25 cellular contexts compared by ENCODE assay signal in genomic region chr15:80599359-80599758, GRCh38.
DNase-seq lines count a peak whose midpoint lies in the region; ATAC-seq and TF ChIP-seq lines count a peak whose summit lies in the region.
"Had no signal": no experiment of that assay in that cellular context is flagged by ENCODE, and none has a peak within 500 bp of the region (broad histone marks: within the 10 kb centered on the region; RNA-seq: fewer than 3 reads in every experiment).

No MANE protein-coding gene starts in this region.

- TF ChIP-seq CTCF in Calu3 (IDR thresholded peaks at IDR 0.05; ENCODE audit: unreplicated experiment) (no peak), dorsolateral prefrontal cortex (IDR thresholded peaks at IDR 0.05 in 54 of 56, conservative IDR thresholded peaks at IDR 0.05 in 2 of 56; ENCODE audit: low read depth in 1 of 56, partially characterized antibody in 56 of 56) (no peak)

- BruUV-seq in Calu3 (replicated peaks; lab: Mats Ljungman, UMichigan): no TSS peak

- CTCF ChIA-PET in Calu3 (lab: Charles Lee): no interaction called here

- H3K27me3 Mint-ChIP-seq in Calu3 (ENCODE audit: unreplicated experiment): no peaks in the 10 kb centered on the region

- H3K27me3 ChIP-seq in dorsolateral prefrontal cortex: no peaks in the 10 kb centered on the region
- H3K27me3 ChIP-seq: BLaER1 treated with 17β-estradiol and CSF1 and Interleukin-3, amounts not matched to agents 10 nM and 100 nM; esophagus muscularis mucosa had no signal

- peaks cover 7% of the 10 kb centered on the region for H3K9me3 Mint-ChIP-seq in Calu3 (ENCODE audit: low read depth, unreplicated experiment)
- H3K9me3 Mint-ChIP-seq: dendritic cell treated with granulocyte-macrophage colony-stimulating factor and Interleukin-4, amounts not matched to agents 40 ng/mL and 50 ng/mL, for 4 days; GM23338; T-helper 1 cell treated with Interleukin-12 subunit alpha and Interleukin-12 subunit beta and Interleukin-4 antibody, amounts not matched to agents 30 μg/mL and 1 μg/mL, for 36 hours had no signal

- intact Hi-C loops in Calu3 (cut with micrococcal nuclease; ENCODE audit: unreplicated experiment): loop anchor here (5.0 kb wide), 1 partner anchor 78 kb away; no protein-coding TSS in a partner anchor
- intact Hi-C loops in dorsolateral prefrontal cortex (cut with DNase I): no loop called here

- peaks cover 10% of the 10 kb centered on the region for H3K36me3 Mint-ChIP-seq in Calu3 (ENCODE audit: insufficient read depth, unreplicated experiment)
- H3K36me3 Mint-ChIP-seq: naive thymus-derived CD8-positive, alpha-beta T cell had no signal

- no peak overlapping the region for H3K4me3 ChIP-seq in dorsolateral prefrontal cortex
- H3K4me3 ChIP-seq: BLaER1 treated with 17β-estradiol and CSF1 and Interleukin-3, amounts not matched to agents 10 nM and 100 nM; esophagus muscularis mucosa; GM23338; skin epidermis; suprapubic skin had no signal

- no peak overlapping the region for H3K4me3 Mint-ChIP-seq in Calu3 (ENCODE audit: low read depth, unreplicated experiment)
- H3K4me3 Mint-ChIP-seq: dendritic cell treated with granulocyte-macrophage colony-stimulating factor and Interleukin-4, amounts not matched to agents 40 ng/mL and 50 ng/mL, for 4 days; GM23338; naive thymus-derived CD8-positive, alpha-beta T cell; T-helper 1 cell treated with Interleukin-12 subunit alpha and Interleukin-12 subunit beta and Interleukin-4 antibody, amounts not matched to agents 30 μg/mL and 1 μg/mL, for 36 hours had no signal

- peak overlapping the region; percentile 93 for H3K27ac Mint-ChIP-seq in Calu3 (ENCODE audit: unreplicated experiment)
- H3K27ac Mint-ChIP-seq: dendritic cell treated with granulocyte-macrophage colony-stimulating factor and Interleukin-4, amounts not matched to agents 40 ng/mL and 50 ng/mL, for 4 days; GM23338; naive thymus-derived CD8-positive, alpha-beta T cell; T-helper 1 cell treated with Interleukin-12 subunit alpha and Interleukin-12 subunit beta and Interleukin-4 antibody, amounts not matched to agents 30 μg/mL and 1 μg/mL, for 36 hours had no signal

- ATAC-seq in GM21447 (IDR thresholded peaks at IDR 0.05; ENCODE audit: unreplicated experiment) (no peak), HG03108 (IDR thresholded peaks at IDR 0.05; ENCODE audit: unreplicated experiment) (no peak), HG02763 (IDR thresholded peaks at IDR 0.05; ENCODE audit: unreplicated experiment) (no peak)
- ATAC-seq: GM23338; naive thymus-derived CD8-positive, alpha-beta T cell had no signal

- H3K27ac ChIP-seq in dorsolateral prefrontal cortex: no peak overlapping the region
- H3K27ac ChIP-seq: BLaER1 treated with 17β-estradiol and CSF1 and Interleukin-3, amounts not matched to agents 10 nM and 100 nM; esophagus muscularis mucosa; skin epidermis; suprapubic skin; VCaP had no signal

- peaks cover 44% of the 10 kb centered on the region for H3K4me1 Mint-ChIP-seq in Calu3 (ENCODE audit: low read depth, unreplicated experiment)
- H3K4me1 Mint-ChIP-seq: naive thymus-derived CD8-positive, alpha-beta T cell had no signal

- no peak for DNase-seq in Calu3
- peak; percentile 86 for DNase-seq in M059J (ENCODE audit: low read depth)
- DNase-seq in dermis microvascular lymphatic vessel endothelial cell (ENCODE audit: low read depth in 2 of 2): peak; percentile 59 to 69
- peak; percentile 65 to 66 for DNase-seq in lung microvascular endothelial cell (ENCODE audit: low read depth in 2 of 2)
- DNase-seq in dorsolateral prefrontal cortex: no peak
- DNase-seq: activated naive CD4-positive, alpha-beta T cell treated with anti-CD3 and anti-CD28 coated beads, Interleukin-2, amount 50 U/mL, for 16 hours; KBM-7; naive thymus-derived CD8-positive, alpha-beta T cell; NCI-H1048; NCI-H2081; NCI-H510A treated with DMSO at 0.1 percent for 48 hours; posterior cingulate gyrus; SHP77 treated with DMSO at 0.1 percent for 48 hours; stimulated activated CD8-positive, alpha-beta memory T cell treated with anti-CD3 and anti-CD28 coated beads, Interleukin-4, amount 100 ng/mL, for 48 hours had no signal

Comparison
In these comparisons a context has a peak if more than half of its experiments do, and no peak if none do; other contexts are left out.
1. DNase-seq: peak in M059J (single experiment), dermis microvascular lymphatic vessel endothelial cell (2 of 2) and lung microvascular endothelial cell (2 of 2); none in Calu3 (single experiment) and dorsolateral prefrontal cortex (0 of 10).